ENCODE assay signal across 14 cellular contexts in genomic region chr6:15089569-15090144, GRCh38.
DNase-seq lines count a peak whose midpoint lies in the region; ATAC-seq and TF ChIP-seq lines count a peak whose summit lies in the region.
"Had no signal": no experiment of that assay in that cellular context is flagged by ENCODE, and none has a peak within 500 bp of the region (broad histone marks: within the 10 kb centered on the region; RNA-seq: fewer than 3 reads in every experiment).

No MANE protein-coding gene starts in this region.

- no peaks in the 10 kb centered on the region for H3K9me3 ChIP-seq in CD8-positive, alpha-beta memory T cell (ENCODE audit: low read length)
- H3K9me3 ChIP-seq: MG63 had no signal

- peak overlapping the region; percentile 88 for H3K27ac ChIP-seq in CD8-positive, alpha-beta memory T cell (ENCODE audit: low read depth, low read length)
- H3K27ac ChIP-seq in VCaP, result peak overlapping the region; percentile 29

- no peak overlapping the region for H3K4me3 ChIP-seq in CD8-positive, alpha-beta memory T cell (ENCODE audit: low read length)
- H3K4me3 ChIP-seq: MG63 had no signal

- H3K27me3 Mint-ChIP-seq in CD8-positive, alpha-beta memory T cell, result peaks cover 0 to 7% of the 10 kb centered on the region in 2 donors
- H3K27me3 Mint-ChIP-seq in nephron progenitor cell (ENCODE audit: low read depth, poor library complexity), result no peaks in the 10 kb centered on the region
- H3K27me3 Mint-ChIP-seq: activated naive CD8-positive, alpha-beta T cell treated with anti-CD3 and anti-CD28 coated beads, Interleukin-2, amount 10 ng/mL, durations not matched to agents 7 days and 5 days had no signal

- ATAC-seq in HG03460 (IDR thresholded peaks at IDR 0.05; ENCODE audit: unreplicated experiment), result no peak
- ATAC-seq: CD8-positive, alpha-beta T cell had no signal

- in situ Hi-C loops in KBM-7 (cut with MboI; ENCODE audit: low pct_unique_long_range_greater_than_20kb, low sequenced_read_pairs), result no loop called here

- H3K9me3 Mint-ChIP-seq in CD8-positive, alpha-beta memory T cell, result no peaks in the 10 kb centered on the region
- no peaks in the 10 kb centered on the region for H3K9me3 Mint-ChIP-seq in nephron progenitor cell
- H3K9me3 Mint-ChIP-seq: activated naive CD8-positive, alpha-beta T cell treated with anti-CD3 and anti-CD28 coated beads, Interleukin-2, amount 10 ng/mL, durations not matched to agents 7 days and 5 days; CD8-positive, alpha-beta T cell had no signal

- no peaks in the 10 kb centered on the region for H3K36me3 ChIP-seq in CD8-positive, alpha-beta memory T cell (ENCODE audit: insufficient read depth, low read length)
- H3K36me3 ChIP-seq: MG63 had no signal

- H3K4me1 ChIP-seq in CD8-positive, alpha-beta memory T cell (ENCODE audit: insufficient read depth, low read length), result no peaks in the 10 kb centered on the region

- H3K4me3 Mint-ChIP-seq in CD8-positive, alpha-beta memory T cell, result no peak overlapping the region
- peak overlapping the region; percentile 65 for H3K4me3 Mint-ChIP-seq in nephron progenitor cell
- H3K4me3 Mint-ChIP-seq: activated naive CD8-positive, alpha-beta T cell treated with anti-CD3 and anti-CD28 coated beads, Interleukin-2, amount 10 ng/mL, durations not matched to agents 7 days and 5 days; CD8-positive, alpha-beta T cell had no signal

- CTCF ChIA-PET in CD8-positive, alpha-beta memory T cell (lab: Charles Lee), result interaction anchor here (1.0 kb wide), 1 partner anchor 1154 kb away, joined by 3 read pairs; no protein-coding TSS in a partner anchor

- H3K27ac Mint-ChIP-seq in CD8-positive, alpha-beta memory T cell, result no peak overlapping the region
- peak overlapping the region; percentile 90 for H3K27ac Mint-ChIP-seq in nephron progenitor cell
- H3K27ac Mint-ChIP-seq: activated naive CD8-positive, alpha-beta T cell treated with anti-CD3 and anti-CD28 coated beads, Interleukin-2, amount 10 ng/mL, durations not matched to agents 7 days and 5 days; CD8-positive, alpha-beta T cell had no signal

- no peaks in the 10 kb centered on the region for H3K36me3 Mint-ChIP-seq in CD8-positive, alpha-beta memory T cell
- H3K36me3 Mint-ChIP-seq in nephron progenitor cell (ENCODE audit: low read depth), result no peaks in the 10 kb centered on the region
- H3K36me3 Mint-ChIP-seq: activated naive CD8-positive, alpha-beta T cell treated with anti-CD3 and anti-CD28 coated beads, Interleukin-2, amount 10 ng/mL, durations not matched to agents 7 days and 5 days; CD8-positive, alpha-beta T cell had no signal

- no peak for DNase-seq in CD8-positive, alpha-beta memory T cell
- DNase-seq in KBM-7 (peak; percentile 24), nephron progenitor cell (peak; percentile 19), Kasumi-1 (lab: John Stamatoyannopoulos, UW) (no peak), NCI-H1092 treated with DMSO at 0.1 percent for 48 hours (lab: John Stamatoyannopoulos, UW) (no peak), retina (no peak)
- DNase-seq: activated naive CD8-positive, alpha-beta T cell treated with anti-CD3 and anti-CD28 coated beads, Interleukin-2, amount 10 ng/mL, durations not matched to agents 7 days and 5 days; CD8-positive, alpha-beta T cell; dermis blood vessel endothelial cell; MG63; NCI-H526 treated with DMSO at 0.1 percent for 48 hours; occipital lobe had no signal

- TF ChIP-seq CTCF in VCaP (conservative IDR thresholded peaks at IDR 0.05) (no peak), nephron progenitor cell (IDR thresholded peaks at IDR 0.05) (no peak)

- POLR2A ChIA-PET in CD8-positive, alpha-beta memory T cell (lab: Charles Lee), result no interaction called here

- no peaks in the 10 kb centered on the region for H3K27me3 ChIP-seq in CD8-positive, alpha-beta memory T cell (ENCODE audit: insufficient read depth, low read length, poor library complexity, severe bottlenecking)
- H3K27me3 ChIP-seq: MG63 had no signal

- H3K4me1 Mint-ChIP-seq in CD8-positive, alpha-beta memory T cell, result no peaks in the 10 kb centered on the region
- peaks cover 65% of the 10 kb centered on the region for H3K4me1 Mint-ChIP-seq in nephron progenitor cell
- H3K4me1 Mint-ChIP-seq: activated naive CD8-positive, alpha-beta T cell treated with anti-CD3 and anti-CD28 coated beads, Interleukin-2, amount 10 ng/mL, durations not matched to agents 7 days and 5 days had no signal

Comparison
In these comparisons a context has a peak if more than half of its experiments do, and no peak if none do; other contexts are left out.
1. DNase-seq: peak in KBM-7 (single experiment) and nephron progenitor cell (single experiment); none in CD8-positive, alpha-beta memory T cell (0 of 5), Kasumi-1 (0 of 2), NCI-H1092 treated with DMSO at 0.1 percent for 48 hours (single experiment) and retina (single experiment).